Comparison of ENCODE assay signal across 9 cellular contexts in the genomic region with DNA sequence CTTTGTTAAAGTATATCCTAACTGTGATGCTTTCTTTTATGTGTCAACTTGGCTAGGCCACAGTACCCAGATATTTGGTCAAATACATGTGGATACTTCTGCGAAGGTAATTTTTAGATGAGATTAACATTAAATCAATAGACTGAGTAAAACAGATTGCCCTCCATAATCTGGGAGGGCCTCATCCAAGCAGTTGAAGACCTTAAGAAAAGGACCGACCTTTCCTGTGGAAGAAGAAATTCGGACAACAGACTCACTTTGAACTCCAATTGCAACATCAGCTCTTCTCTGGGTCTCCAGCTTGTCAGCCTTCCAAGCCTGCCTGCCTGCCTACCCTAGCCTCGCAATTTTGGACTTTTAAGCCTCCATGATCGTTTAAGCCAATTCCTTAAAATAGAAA.
"Had no signal": no experiment of that assay in that cellular context is flagged by ENCODE, and none has a peak within 500 bp of the region (broad histone marks: within the 10 kb centered on the region; RNA-seq: fewer than 3 reads in every experiment).

No MANE protein-coding gene starts in this region.

- H3K27ac Mint-ChIP-seq: GM23338, IgD-negative memory B cell had no signal

- H3K36me3 ChIP-seq: HAP-1 had no signal

- DNase-seq: H7, KG1 had no signal

- H2AFZ ChIP-seq: GM23338 had no signal

- FAIRE-seq: H1, HepG2 had no signal

- H3K4me2 ChIP-seq: GM23338 had no signal

- H3K9me3 ChIP-seq: HAP-1 had no signal

- H3K4me3 ChIP-seq: GM23338, HAP-1 had no signal

- ATAC-seq: GM23338, HCT116, HepG2 had no signal

- H3K4me1 Mint-ChIP-seq: GM23338 had no signal

- H3K4me3 Mint-ChIP-seq: GM23338, IgD-negative memory B cell had no signal

- H3K9me3 Mint-ChIP-seq: GM23338 had no signal

- H3K27ac ChIP-seq: HL-60 had no signal
